In the genomic region with DNA sequence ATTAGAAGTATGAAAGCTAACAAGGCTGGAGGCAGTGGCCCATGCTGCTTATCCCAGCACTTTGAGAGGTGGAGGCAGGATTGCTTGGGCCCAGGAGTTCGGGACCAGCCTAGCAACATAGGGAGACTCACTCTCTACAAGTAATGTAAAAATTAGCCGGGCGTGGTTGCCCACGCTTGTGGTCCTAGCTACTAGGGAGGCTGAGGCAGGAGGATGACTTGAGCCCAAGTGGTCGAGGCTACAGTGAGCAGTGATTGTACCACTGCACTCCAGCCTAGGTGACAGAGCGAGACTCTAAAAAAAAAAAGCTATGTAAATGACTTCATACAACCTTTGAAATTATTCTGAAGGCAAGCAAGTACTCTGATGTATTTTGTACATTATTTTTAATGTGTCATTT, we compare ENCODE assay signal across 16 cellular contexts. TPM values are rescaled to one million over a fixed set of nuclear protein-coding genes. Genes with fewer than 3 reads are reported as not detected.
DNase-seq lines count a peak whose midpoint lies in the region; ATAC-seq and TF ChIP-seq lines count a peak whose summit lies in the region.
"Had no signal": no experiment of that assay in that cellular context is flagged by ENCODE, and none has a peak within 500 bp of the region (broad histone marks: within the 10 kb centered on the region; RNA-seq: fewer than 3 reads in every experiment).

No MANE protein-coding gene starts in this region.

- H3K27me3 ChIP-seq in SK-N-SH (ENCODE audit: insufficient read depth): no peaks in the 10 kb centered on the region
- H3K27me3 ChIP-seq in SU-DHL-6 (ENCODE audit: low read length): no peaks in the 10 kb centered on the region
- H3K27me3 ChIP-seq in neutrophil: peaks cover 18% of the 10 kb centered on the region
- H3K27me3 ChIP-seq: Peyer's patch had no signal

- WGBS in SK-N-SH (ENCODE audit: low lambda C conversion rate): 94% methylated on average over 6 of the region's 6 CpGs

- H3K4me1 ChIP-seq in SK-N-SH (ENCODE audit: control insufficient read depth in 1 of 2, insufficient read depth in 2 of 2, low read depth in 1 of 2, low read length in 1 of 2) (peaks cover 0 to 30% of the 10 kb centered on the region in 2 experiments; a peak in 2 of 4 replicates), neutrophil (ENCODE audit: control insufficient read depth in 1 of 2, insufficient read depth in 1 of 2, low read depth in 1 of 2, low read length in 1 of 2) (peaks cover 45 to 46% of the 10 kb centered on the region in 2 experiments)

- H3K4me2 ChIP-seq in SK-N-SH (peak overlapping the region; percentile 83; the same call in 1 of the 2 replicates), SU-DHL-6 (ENCODE audit: low read depth, low read length, poor library complexity, severe bottlenecking) (peak overlapping the region; percentile 100)

- no peak for TF ChIP-seq EP300 in SK-N-SH (IDR thresholded peaks at IDR 0.05; ENCODE audit: borderline replicate concordance in 1 of 2, low read depth in 1 of 2, low read length in 1 of 2)

- H3K9me3 ChIP-seq in SK-N-SH (no peaks in the 10 kb centered on the region), SU-DHL-6 (ENCODE audit: insufficient read depth, low read length) (no peaks in the 10 kb centered on the region), neutrophil (no peaks in the 10 kb centered on the region)
- H3K9me3 ChIP-seq: Caco-2, MG63, Peyer's patch had no signal

- no peaks in the 10 kb centered on the region for H3K9me2 ChIP-seq in SK-N-SH
- no peaks in the 10 kb centered on the region for H3K9me2 ChIP-seq in SU-DHL-6 (replicated peaks; ENCODE audit: insufficient read depth, low read length)

- H4K20me1 ChIP-seq in SK-N-SH (ENCODE audit: insufficient read depth) (no peaks in the 10 kb centered on the region), SU-DHL-6 (ENCODE audit: low read depth, low read length) (no peaks in the 10 kb centered on the region)

- H3K79me2 ChIP-seq in SK-N-SH (ENCODE audit: insufficient read depth): no peaks in the 10 kb centered on the region; the same call in 1 of the 2 replicates
- no peaks in the 10 kb centered on the region; the same call in 1 of the 2 replicates for H3K79me2 ChIP-seq in SU-DHL-6 (ENCODE audit: insufficient read depth, low read length)

- CTCF ChIA-PET in SK-N-SH (lab: Yijun Ruan, JAX): interaction anchor here (0.6 to 1.6 kb wide), 9 partner anchors 11 to 1304 kb away, joined by 3 to 4 read pairs (median 4); no protein-coding TSS in a partner anchor

- POLR2A ChIA-PET in SK-N-SH (lab: Yijun Ruan, JAX): no interaction called here

- H3K27ac ChIP-seq in SK-N-SH (ENCODE audit: low read depth in 2 of 2, low read length in 1 of 2) (peak overlapping the region in 1 of 2 experiments; percentile 99; a peak in 2 of 4 replicates), SU-DHL-6 (ENCODE audit: low read depth, low read length) (no peak overlapping the region), neutrophil (peak overlapping the region; percentile 94)

- H3K9ac ChIP-seq in SK-N-SH (no peak overlapping the region), SU-DHL-6 (ENCODE audit: low read length) (no peak overlapping the region)

- TF ChIP-seq CTCF in SK-N-SH (IDR thresholded peaks at IDR 0.05): no peak
- TF ChIP-seq CTCF in SU-DHL-6 (IDR thresholded peaks at IDR 0.05; ENCODE audit: insufficient read depth, low read length, poor library complexity, severe bottlenecking): no peak
- TF ChIP-seq CTCF in neutrophil (IDR thresholded peaks at IDR 0.05): no peak

- no peak for ATAC-seq in SK-N-SH treated with all-trans-retinoic acid at 6 μM for 48 hours
- ATAC-seq in GM19351 (IDR thresholded peaks at IDR 0.05; ENCODE audit: unreplicated experiment): no peak

- H2AFZ ChIP-seq in SK-N-SH (ENCODE audit: low read depth) (no peak overlapping the region), SU-DHL-6 (ENCODE audit: low read depth, low read length, severe bottlenecking) (no peak overlapping the region)

- peaks cover 0 to 24% of the 10 kb centered on the region in 2 experiments for H3K36me3 ChIP-seq in SK-N-SH (replicated peaks in 1 of 2; ENCODE audit: control insufficient read depth in 1 of 2, insufficient read depth in 2 of 2, low read length in 1 of 2)
- no peaks in the 10 kb centered on the region for H3K36me3 ChIP-seq in SU-DHL-6 (ENCODE audit: low read length)
- no peaks in the 10 kb centered on the region for H3K36me3 ChIP-seq in neutrophil
- H3K36me3 ChIP-seq: MG63 had no signal

- DNase-seq in SK-N-SH: no peak
- no peak for DNase-seq in GM19240 (ENCODE audit: insufficient read length, low spot score)
- DNase-seq in iPS-NIHi7 (ENCODE audit: extremely low spot score): no peak
- no peak for DNase-seq in T-helper 2 cell
- DNase-seq: Caco-2, KBM-7, MG63, NCI-H1105 treated with DMSO at 0.1 percent for 48 hours, NCI-H187, NCI-H774, Peyer's patch, Right ventricle myocardium superior had no signal

- TF ChIP-seq RAD21 in SK-N-SH (IDR thresholded peaks at IDR 0.05; ENCODE audit: low read length): no peak

- H3K4me3 ChIP-seq in SK-N-SH (ENCODE audit: low read depth in 2 of 2, low read length in 1 of 2) (peak overlapping the region in 1 of 2 experiments; percentile 86; a peak in 1 of 4 replicates), SU-DHL-6 (ENCODE audit: insufficient read depth, low read length, poor library complexity, severe bottlenecking) (no peak overlapping the region), neutrophil (ENCODE audit: low read depth in 1 of 2, low read length in 1 of 2) (peak overlapping the region in 1 of 2 experiments; percentile 91)

- peaks cover 5% of the 10 kb centered on the region for H3F3A ChIP-seq in SK-N-SH (replicated peaks; ENCODE audit: insufficient read depth)
- no peaks in the 10 kb centered on the region for H3F3A ChIP-seq in SU-DHL-6 (ENCODE audit: insufficient read depth)

TF ChIP-seq in SK-N-SH, 30 proteins besides CTCF, POLR2A, EP300 and RAD21:
- no peak for TF ChIP-seq NFIC (IDR thresholded peaks at IDR 0.05; ENCODE audit: borderline replicate concordance)
- TF ChIP-seq, protein P1, sequence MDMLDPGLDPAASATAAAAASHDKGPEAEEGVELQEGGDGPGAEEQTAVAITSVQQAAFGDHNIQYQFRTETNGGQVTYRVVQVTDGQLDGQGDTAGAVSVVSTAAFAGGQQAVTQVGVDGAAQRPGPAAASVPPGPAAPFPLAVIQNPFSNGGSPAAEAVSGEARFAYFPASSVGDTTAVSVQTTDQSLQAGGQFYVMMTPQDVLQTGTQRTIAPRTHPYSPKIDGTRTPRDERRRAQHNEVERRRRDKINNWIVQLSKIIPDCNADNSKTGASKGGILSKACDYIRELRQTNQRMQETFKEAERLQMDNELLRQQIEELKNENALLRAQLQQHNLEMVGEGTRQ (IDR thresholded peaks at IDR 0.05; ENCODE audit: borderline replicate concordance, low read depth, low read length): no peak

TF ChIP-seq in SK-N-SH treated with all-trans-retinoic acid at 6 μM for 48 hours, 23 proteins besides CTCF, POLR2A, EP300 and RAD21:
- no peak for TF ChIP-seq TOX (CRISPR knock-in tag; IDR thresholded peaks at IDR 0.05; ENCODE audit: borderline replicate concordance)
- TF ChIP-seq ZNF70 (CRISPR knock-in tag; IDR thresholded peaks at IDR 0.05): no peak
- TF ChIP-seq, protein P2, sequence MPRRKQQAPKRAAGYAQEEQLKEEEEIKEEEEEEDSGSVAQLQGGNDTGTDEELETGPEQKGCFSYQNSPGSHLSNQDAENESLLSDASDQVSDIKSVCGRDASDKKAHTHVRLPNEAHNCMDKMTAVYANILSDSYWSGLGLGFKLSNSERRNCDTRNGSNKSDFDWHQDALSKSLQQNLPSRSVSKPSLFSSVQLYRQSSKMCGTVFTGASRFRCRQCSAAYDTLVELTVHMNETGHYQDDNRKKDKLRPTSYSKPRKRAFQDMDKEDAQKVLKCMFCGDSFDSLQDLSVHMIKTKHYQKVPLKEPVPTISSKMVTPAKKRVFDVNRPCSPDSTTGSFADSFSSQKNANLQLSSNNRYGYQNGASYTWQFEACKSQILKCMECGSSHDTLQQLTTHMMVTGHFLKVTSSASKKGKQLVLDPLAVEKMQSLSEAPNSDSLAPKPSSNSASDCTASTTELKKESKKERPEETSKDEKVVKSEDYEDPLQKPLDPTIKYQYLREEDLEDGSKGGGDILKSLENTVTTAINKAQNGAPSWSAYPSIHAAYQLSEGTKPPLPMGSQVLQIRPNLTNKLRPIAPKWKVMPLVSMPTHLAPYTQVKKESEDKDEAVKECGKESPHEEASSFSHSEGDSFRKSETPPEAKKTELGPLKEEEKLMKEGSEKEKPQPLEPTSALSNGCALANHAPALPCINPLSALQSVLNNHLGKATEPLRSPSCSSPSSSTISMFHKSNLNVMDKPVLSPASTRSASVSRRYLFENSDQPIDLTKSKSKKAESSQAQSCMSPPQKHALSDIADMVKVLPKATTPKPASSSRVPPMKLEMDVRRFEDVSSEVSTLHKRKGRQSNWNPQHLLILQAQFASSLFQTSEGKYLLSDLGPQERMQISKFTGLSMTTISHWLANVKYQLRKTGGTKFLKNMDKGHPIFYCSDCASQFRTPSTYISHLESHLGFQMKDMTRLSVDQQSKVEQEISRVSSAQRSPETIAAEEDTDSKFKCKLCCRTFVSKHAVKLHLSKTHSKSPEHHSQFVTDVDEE (CRISPR knock-in tag; IDR thresholded peaks at IDR 0.05): no peak
- TF ChIP-seq PPARA (CRISPR knock-in tag; IDR thresholded peaks at IDR 0.05; ENCODE audit: borderline replicate concordance): no peak
- TF ChIP-seq ZC3H10 (CRISPR knock-in tag; IDR thresholded peaks at IDR 0.05): no peak
- no peak for TF ChIP-seq ISL1 (CRISPR knock-in tag; IDR thresholded peaks at IDR 0.05)
- TF ChIP-seq BACH2 (CRISPR knock-in tag; IDR thresholded peaks at IDR 0.05; ENCODE audit: borderline replicate concordance): no peak
- no peak for TF ChIP-seq CSDC2 (CRISPR knock-in tag; IDR thresholded peaks at IDR 0.05)
- no peak for TF ChIP-seq ZNF565 (CRISPR knock-in tag; conservative IDR thresholded peaks at IDR 0.05; ENCODE audit: low read depth)
- no peak for TF ChIP-seq OSR1 (CRISPR knock-in tag; IDR thresholded peaks at IDR 0.05)
- TF ChIP-seq ESRRG (CRISPR knock-in tag; IDR thresholded peaks at IDR 0.05): no peak
- no peak for TF ChIP-seq ZNF8 (CRISPR knock-in tag; IDR thresholded peaks at IDR 0.05)
- no peak for TF ChIP-seq ZFP30 (CRISPR knock-in tag; IDR thresholded peaks at IDR 0.05)
- TF ChIP-seq RARB (CRISPR knock-in tag; IDR thresholded peaks at IDR 0.05): no peak

RNA-seq across cellular contexts. Expression of a gene that starts 1.5 kb away (rescaled TPM):
- polyA plus RNA-seq in SK-N-SH (2012; rRNA removed): 7.3 and 15.3 TPM in 2 replicates
- polyA plus RNA-seq in SK-N-SH (2012; cell fraction: cytosol; rRNA removed): 13.7 and 24.4 TPM in 2 replicates
- 7.1 and 18.5 TPM in 2 replicates for polyA plus RNA-seq in SK-N-SH (2012; cell fraction: nucleus; rRNA removed)
